17 cellular contexts compared by ENCODE assay signal in the genomic region with DNA sequence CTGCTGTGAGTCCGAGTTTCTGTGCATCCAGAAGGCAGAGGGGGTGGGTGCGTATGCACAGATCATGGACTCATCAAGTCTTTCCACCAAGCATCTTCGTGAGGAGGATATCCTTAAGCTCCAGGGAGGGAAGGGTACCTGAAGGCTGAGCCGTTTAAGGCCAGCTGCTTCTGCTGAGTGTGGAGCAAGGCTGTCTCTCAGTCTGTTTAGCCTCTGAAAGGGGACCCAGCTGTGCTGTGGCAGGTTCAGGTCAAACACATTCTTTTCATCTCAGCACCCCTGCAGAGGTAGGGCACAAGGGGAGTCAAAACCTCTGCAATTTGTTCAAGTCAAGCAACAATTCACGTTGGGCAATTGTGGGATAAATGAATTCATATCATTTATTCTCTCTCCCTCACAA. TPM values are rescaled to one million over a fixed set of nuclear protein-coding genes. Genes with fewer than 3 reads are reported as not detected.
"Had no signal": no experiment of that assay in that cellular context is flagged by ENCODE, and none has a peak within 500 bp of the region (broad histone marks: within the 10 kb centered on the region; RNA-seq: fewer than 3 reads in every experiment).

No MANE protein-coding gene starts in this region.

- H3K9me3 ChIP-seq: mucosa of descending colon, suprapubic skin had no signal

- H3K27ac ChIP-seq: suprapubic skin had no signal

- H3K4me3 ChIP-seq: mucosa of descending colon, suprapubic skin had no signal

- H3K36me3 ChIP-seq: suprapubic skin had no signal

- DNase-seq: activated CD4-positive, alpha-beta T cell treated with anti-CD3 and anti-CD28 coated beads, Interleukin-2, amount 50 U/mL, for 48 hours; activated CD4-positive, CD25-positive, alpha-beta regulatory T cell treated with anti-CD3 and anti-CD28 coated beads, Interleukin-2, amount 50 U/mL, for 72 hours; activated effector memory CD4-positive, alpha-beta T cell treated with anti-CD3 and anti-CD28 coated beads, Interleukin-2, amount 50 U/mL, for 16 hours; activated T-cell treated with anti-CD3 and anti-CD28 coated beads, Interleukin-2, amount 50 U/mL, for 4 hours; amniotic stem cell; cortex of kidney; effector memory CD8-positive, alpha-beta T cell; hippocampal formation; mucosa of descending colon; natural killer cell; stimulated activated CD4-positive, alpha-beta T cell treated with anti-CD3 and anti-CD28 coated beads, Interleukin-12 subunit alpha, Interleukin-12 subunit beta, amount 100 ng/mL, for 4 hours; stimulated activated naive CD4-positive, alpha-beta T cell treated with Interleukin-2 at 50 U/mL for 16 hours; T-helper 2 cell had no signal

RNA-seq across cellular contexts. Expression of a gene that starts 4.4 kb away (rescaled TPM):
- total RNA-seq: activated naive CD4-positive, alpha-beta T cell treated with anti-CD3 and anti-CD28 coated beads, Interleukin-2, amount 50 U/mL, for 72 hours; activated T-cell treated with anti-CD3 and anti-CD28 coated beads, Interleukin-2, amount 50 U/mL, for 4 hours; lung microvascular endothelial cell; omental fat pad had no signal
